In genomic region chr1:224359207-224359606, GRCh38 we compare ENCODE assay signal across 16 cellular contexts. TPM values are rescaled to one million over a fixed set of nuclear protein-coding genes. Genes with fewer than 3 reads are reported as not detected.
DNase-seq lines count a peak whose midpoint lies in the region; ATAC-seq and TF ChIP-seq lines count a peak whose summit lies in the region.
"Had no signal": no experiment of that assay in that cellular context is flagged by ENCODE, and none has a peak within 500 bp of the region (broad histone marks: within the 10 kb centered on the region; RNA-seq: fewer than 3 reads in every experiment).

No MANE protein-coding gene starts in this region.

- peak overlapping the region; percentile 77 for H3K4me3 Mint-ChIP-seq in activated CD8-positive, alpha-beta T cell treated with anti-CD3 and anti-CD28 coated beads for 36 hours
- H3K4me3 Mint-ChIP-seq in activated CD8-positive, alpha-beta T cell treated with anti-CD3 and anti-CD28 coated beads, Interleukin-2, amount 10 ng/mL, durations not matched to agents 7 days and 5 days, result no peak overlapping the region
- peak overlapping the region; percentile 85 to 93 (median 90) for H3K4me3 Mint-ChIP-seq in brain

- H3K27ac Mint-ChIP-seq in activated CD8-positive, alpha-beta T cell treated with anti-CD3 and anti-CD28 coated beads for 36 hours, result no peak overlapping the region
- H3K27ac Mint-ChIP-seq in activated CD8-positive, alpha-beta T cell treated with anti-CD3 and anti-CD28 coated beads, Interleukin-2, amount 10 ng/mL, durations not matched to agents 7 days and 5 days, result no peak overlapping the region
- H3K27ac Mint-ChIP-seq in brain, result peak overlapping the region in 3 of 5 experiments; percentile 1 to 91 (median 87)

- no peak overlapping the region for H2AFZ ChIP-seq in Loucy (ENCODE audit: low read length)

- TF ChIP-seq EP300 in tibial nerve (IDR thresholded peaks at IDR 0.05), result no peak

- H3K27ac ChIP-seq in neutrophil (peak overlapping the region; percentile 94), tibial nerve (no peak overlapping the region)

- H3K9me3 ChIP-seq in Loucy (ENCODE audit: insufficient read depth, low read depth, low read length) (no peaks in the 10 kb centered on the region), neutrophil (no peaks in the 10 kb centered on the region), tibial nerve (no peaks in the 10 kb centered on the region)
- H3K9me3 ChIP-seq: esophagus muscularis mucosa had no signal

- no peaks in the 10 kb centered on the region for H3K9me2 ChIP-seq in Loucy (replicated peaks; ENCODE audit: low read depth, low read length)

- H3K9me3 Mint-ChIP-seq in activated CD8-positive, alpha-beta T cell treated with anti-CD3 and anti-CD28 coated beads for 36 hours, result no peaks in the 10 kb centered on the region
- no peaks in the 10 kb centered on the region for H3K9me3 Mint-ChIP-seq in activated CD8-positive, alpha-beta T cell treated with anti-CD3 and anti-CD28 coated beads, Interleukin-2, amount 10 ng/mL, durations not matched to agents 7 days and 5 days (ENCODE audit: insufficient read depth)
- H3K9me3 Mint-ChIP-seq in brain, result peaks cover 3 to 15% (median 9%) of the 10 kb centered on the region in 5 experiments

- DNase-seq in activated CD8-positive, alpha-beta T cell treated with anti-CD3 and anti-CD28 coated beads for 36 hours, result no peak
- no peak for DNase-seq in activated CD8-positive, alpha-beta T cell treated with anti-CD3 and anti-CD28 coated beads, Interleukin-2, amount 10 ng/mL, durations not matched to agents 7 days and 5 days
- DNase-seq in posterior cingulate gyrus, result no peak
- DNase-seq in tibial nerve (ENCODE audit: low spot score in 2 of 2), result no peak
- DNase-seq: ACHN; activated CD4-positive, CD25-positive, alpha-beta regulatory T cell; aorta; cortex of kidney; hippocampal formation; NCI-H1048; stimulated activated naive CD4-positive, alpha-beta T cell had no signal

- TF ChIP-seq POLR2A in tibial nerve (IDR thresholded peaks at IDR 0.05), result no peak

- H3K79me2 ChIP-seq in Loucy (ENCODE audit: insufficient read depth, low read length), result peaks cover 68% of the 10 kb centered on the region

- H3K9ac ChIP-seq in Loucy (ENCODE audit: low read depth, low read length, poor library complexity, severe bottlenecking), result no peak overlapping the region

- H3K27me3 Mint-ChIP-seq in activated CD8-positive, alpha-beta T cell treated with anti-CD3 and anti-CD28 coated beads for 36 hours, result no peaks in the 10 kb centered on the region
- no peaks in the 10 kb centered on the region for H3K27me3 Mint-ChIP-seq in activated CD8-positive, alpha-beta T cell treated with anti-CD3 and anti-CD28 coated beads, Interleukin-2, amount 10 ng/mL, durations not matched to agents 7 days and 5 days (ENCODE audit: low read depth)
- no peaks in the 10 kb centered on the region for H3K27me3 Mint-ChIP-seq in brain

- no peaks in the 10 kb centered on the region for H3F3A ChIP-seq in Loucy (ENCODE audit: low read depth)

- no peaks in the 10 kb centered on the region for H3K36me3 ChIP-seq in Loucy (ENCODE audit: insufficient read depth, low read length)
- H3K36me3 ChIP-seq in neutrophil, result no peaks in the 10 kb centered on the region
- peaks cover 0 to 3% (median 0%) of the 10 kb centered on the region in 3 donors for H3K36me3 ChIP-seq in tibial nerve

- peak overlapping the region; percentile 94 for H3K4me2 ChIP-seq in Loucy (ENCODE audit: low read depth, low read length, poor library complexity, severe bottlenecking)

- no peak for TF ChIP-seq CTCF in activated CD8-positive, alpha-beta T cell treated with anti-CD3 and anti-CD28 coated beads for 36 hours (IDR thresholded peaks at IDR 0.05)
- TF ChIP-seq CTCF in Loucy (conservative IDR thresholded peaks at IDR 0.05; ENCODE audit: low read length), result no peak
- TF ChIP-seq CTCF in brain (conservative IDR thresholded peaks at IDR 0.05), result no peak
- no peak for TF ChIP-seq CTCF in neutrophil (IDR thresholded peaks at IDR 0.05)
- TF ChIP-seq CTCF in tibial nerve (IDR thresholded peaks at IDR 0.05), result no peak

- H3K4me3 ChIP-seq in Loucy (ENCODE audit: low read length, poor library complexity, severe bottlenecking), result peak overlapping the region; percentile 19
- no peak overlapping the region for H3K4me3 ChIP-seq in neutrophil (ENCODE audit: low read depth in 1 of 2, low read length in 1 of 2)
- H3K4me3 ChIP-seq in tibial nerve, result no peak overlapping the region
- H3K4me3 ChIP-seq: esophagus muscularis mucosa had no signal

- no peak for ATAC-seq in activated CD8-positive, alpha-beta T cell treated with anti-CD3 and anti-CD28 coated beads for 36 hours
- ATAC-seq in activated CD8-positive, alpha-beta T cell treated with anti-CD3 and anti-CD28 coated beads, Interleukin-2, amount 10 ng/mL, durations not matched to agents 7 days and 5 days, result no peak
- ATAC-seq in GM21619 (IDR thresholded peaks at IDR 0.05; ENCODE audit: unreplicated experiment), result no peak

- 79 to 82% methylated on average over 3 of the region's 3 CpGs for WGBS in tibial nerve, 2 donors

- peaks cover 39% of the 10 kb centered on the region for H3K36me3 Mint-ChIP-seq in activated CD8-positive, alpha-beta T cell treated with anti-CD3 and anti-CD28 coated beads for 36 hours (ENCODE audit: low read depth)
- peaks cover 42% of the 10 kb centered on the region for H3K36me3 Mint-ChIP-seq in activated CD8-positive, alpha-beta T cell treated with anti-CD3 and anti-CD28 coated beads, Interleukin-2, amount 10 ng/mL, durations not matched to agents 7 days and 5 days (ENCODE audit: low read depth)
- H3K36me3 Mint-ChIP-seq in brain, result peaks cover 47% of the 10 kb centered on the region

- POLR2A ChIA-PET in activated CD8-positive, alpha-beta T cell treated with anti-CD3 and anti-CD28 coated beads for 36 hours (lab: Charles Lee), result no interaction called here
- POLR2A ChIA-PET in activated CD8-positive, alpha-beta T cell treated with anti-CD3 and anti-CD28 coated beads, Interleukin-2, amount 10 ng/mL, durations not matched to agents 7 days and 5 days (lab: Charles Lee), result interaction anchor here (1.0 kb wide), 1 partner anchor 9 kb away, joined by 3 read pairs; no protein-coding TSS in a partner anchor

- peaks cover 26% of the 10 kb centered on the region for H4K20me1 ChIP-seq in Loucy (ENCODE audit: insufficient read depth, low read length, poor library complexity, severe bottlenecking)

- CTCF ChIA-PET in activated CD8-positive, alpha-beta T cell treated with anti-CD3 and anti-CD28 coated beads for 36 hours (lab: Charles Lee), result interaction anchor here (0.6 to 2.6 kb wide), 2 partner anchors 25 to 243 kb away, joined by 3 to 12 read pairs; no protein-coding TSS in a partner anchor
- CTCF ChIA-PET in activated CD8-positive, alpha-beta T cell treated with anti-CD3 and anti-CD28 coated beads, Interleukin-2, amount 10 ng/mL, durations not matched to agents 7 days and 5 days (lab: Charles Lee), result interaction anchor here (2.7 kb wide), 1 partner anchor 16 kb away, joined by 15 read pairs; no protein-coding TSS in a partner anchor

- H3K27me3 ChIP-seq in Loucy (ENCODE audit: insufficient read depth, low read length, poor library complexity, severe bottlenecking), result no peaks in the 10 kb centered on the region
- H3K27me3 ChIP-seq in neutrophil, result no peaks in the 10 kb centered on the region
- no peaks in the 10 kb centered on the region for H3K27me3 ChIP-seq in tibial nerve
- H3K27me3 ChIP-seq: esophagus muscularis mucosa had no signal

- peaks cover 52% of the 10 kb centered on the region for H3K4me1 Mint-ChIP-seq in activated CD8-positive, alpha-beta T cell treated with anti-CD3 and anti-CD28 coated beads for 36 hours (ENCODE audit: low read depth)
- peaks cover 50% of the 10 kb centered on the region for H3K4me1 Mint-ChIP-seq in activated CD8-positive, alpha-beta T cell treated with anti-CD3 and anti-CD28 coated beads, Interleukin-2, amount 10 ng/mL, durations not matched to agents 7 days and 5 days (ENCODE audit: low read depth)
- peaks cover 31% of the 10 kb centered on the region for H3K4me1 Mint-ChIP-seq in brain

- intact Hi-C loops in activated CD8-positive, alpha-beta T cell treated with anti-CD3 and anti-CD28 coated beads for 36 hours (cut with micrococcal nuclease), result no loop called here
- intact Hi-C loops in posterior cingulate gyrus (cut with DNase I), result no loop called here

- H3K4me1 ChIP-seq in Loucy (ENCODE audit: insufficient read depth, low read length, poor library complexity, severe bottlenecking), result peaks cover 30% of the 10 kb centered on the region
- peaks cover 39 to 41% of the 10 kb centered on the region in 2 experiments for H3K4me1 ChIP-seq in neutrophil (ENCODE audit: control insufficient read depth in 1 of 2, insufficient read depth in 1 of 2, low read depth in 1 of 2, low read length in 1 of 2)
- H3K4me1 ChIP-seq in tibial nerve, result peaks cover 0 to 38% (median 2%) of the 10 kb centered on the region in 4 donors

RNA-seq across cellular contexts. Expression of gene CNIH4, which starts 2.5 kb away (rescaled TPM):
- total RNA-seq in activated CD8-positive, alpha-beta T cell treated with anti-CD3 and anti-CD28 coated beads for 36 hours, result 10 to 100 TPM; 44.8 to 45.1 TPM
- total RNA-seq in activated CD8-positive, alpha-beta T cell treated with anti-CD3 and anti-CD28 coated beads, Interleukin-2, amount 10 ng/mL, durations not matched to agents 7 days and 5 days, result 10 to 100 TPM; 41.3 to 43.7 TPM
- polyA plus RNA-seq in brain (ENCODE audit: insufficient read depth, low read depth, low replicate concordance), result 33.5 TPM
- 10 to 100 TPM; 20.8 to 65.1 (median 34.6) TPM for total RNA-seq in tibial nerve

RNA-seq across cellular contexts. Expression of gene NVL, which starts 29.2 kb away (rescaled TPM):
- 10 to 100 TPM; 37.7 to 40.4 TPM for total RNA-seq in activated CD8-positive, alpha-beta T cell treated with anti-CD3 and anti-CD28 coated beads for 36 hours
- total RNA-seq in activated CD8-positive, alpha-beta T cell treated with anti-CD3 and anti-CD28 coated beads, Interleukin-2, amount 10 ng/mL, durations not matched to agents 7 days and 5 days, result 10 to 100 TPM; 48.5 to 56.2 TPM
- 19.1 TPM for polyA plus RNA-seq in brain (ENCODE audit: insufficient read depth, low read depth, low replicate concordance)
- 10 to 100 TPM; 15.5 to 41.1 (median 28.3) TPM for total RNA-seq in tibial nerve

Comparison
In these comparisons a context has a peak if more than half of its experiments do, and no peak if none do; other contexts are left out.
1. H3K27ac Mint-ChIP-seq: peak in brain (3 of 5); none in activated CD8-positive, alpha-beta T cell treated with anti-CD3 and anti-CD28 coated beads for 36 hours (single experiment) and activated CD8-positive, alpha-beta T cell treated with anti-CD3 and anti-CD28 coated beads, Interleukin-2, amount 10 ng/mL, durations not matched to agents 7 days and 5 days (single experiment).